Comparison of ENCODE assay signal across 8 cellular contexts in genomic region chr9:4987996-4988421, GRCh38. TPM values are rescaled to one million over a fixed set of nuclear protein-coding genes. Genes with fewer than 3 reads are reported as not detected.
DNase-seq lines count a peak whose midpoint lies in the region; ATAC-seq and TF ChIP-seq lines count a peak whose summit lies in the region.

No MANE protein-coding gene starts in this region.

- H3K36me3 ChIP-seq in IMR-90 (ENCODE audit: control insufficient read depth, insufficient read depth, low read length), result peaks cover 10% of the 10 kb centered on the region
- H3K36me3 ChIP-seq in OCI-LY7 (ENCODE audit: insufficient read depth, low read length), result peaks cover 12% of the 10 kb centered on the region

- no peak overlapping the region for H3K4me3 Mint-ChIP-seq in activated T-cell treated with anti-CD3 and anti-CD28 coated beads, Interleukin-2, amount 50 U/mL, for 72 hours

- no CpG with 5 or more reads among the region's 2 CpGs for WGBS in IMR-90 (ENCODE audit: extremely low coverage in 2 of 2, insufficient read length in 1 of 2), 2 experiments

- POLR2A ChIA-PET in IMR-90 (lab: Charles Lee; ENCODE audit: unreplicated experiment), result interaction anchor here (0.6 kb wide), 1 partner anchor 86 kb away, joined by 5 read pairs; no protein-coding TSS in a partner anchor
- POLR2A ChIA-PET in OCI-LY7 (lab: Charles Lee), result interaction anchor here (0.6 to 1.0 kb wide), 6 partner anchors 8 to 843 kb away, joined by 3 to 4 read pairs (median 3); no protein-coding TSS in a partner anchor

- H2BK20ac ChIP-seq in IMR-90 (ENCODE audit: low read depth, low read length), result peak overlapping the region; percentile 71; the same call in 1 of the 2 replicates

- H3K56ac ChIP-seq in IMR-90 (ENCODE audit: extremely low read depth, insufficient read depth, low read length), result no peak overlapping the region

- peaks cover 17 to 26% of the 10 kb centered on the region in 2 donors for H3K36me3 Mint-ChIP-seq in activated T-cell treated with anti-CD3 and anti-CD28 coated beads, Interleukin-2, amount 50 U/mL, for 72 hours (ENCODE audit: insufficient read depth in 2 of 2)

- 0 out of 2 replicates have a peak, but pooled peaks cover 2% of the 10 kb centered on the region for H3K9me1 ChIP-seq in IMR-90 (ENCODE audit: insufficient read depth, low read length)

- no peak overlapping the region for H3K18ac ChIP-seq in IMR-90 (ENCODE audit: low read depth, low read length)

- CTCF ChIA-PET in IMR-90 (lab: Yijun Ruan, JAX), result interaction anchor here (0.6 to 1.5 kb wide), 6 partner anchors 20 to 612 kb away, joined by 3 to 10 read pairs (median 4); no protein-coding TSS in a partner anchor
- CTCF ChIA-PET in OCI-LY7 (lab: Charles Lee; ENCODE audit: unreplicated experiment), result no interaction called here

- H3K79me2 ChIP-seq in OCI-LY7 (ENCODE audit: insufficient read depth, low read depth, low read length), result 0 out of 2 replicates have a peak, but pooled peaks cover 5% of the 10 kb centered on the region

- H2BK120ac ChIP-seq in IMR-90 (ENCODE audit: low read depth, low read length), result peak overlapping the region; percentile 8; the same call in 1 of the 2 replicates

- DNase-seq in DMS 273 (lab: John Stamatoyannopoulos, UW; ENCODE audit: unreplicated experiment), result peak; percentile 81
- peak; percentile 66 for DNase-seq in IMR-90
- peak; percentile 83 for DNase-seq in OCI-LY7 (ENCODE audit: low spot score)
- peak; percentile 60 to 69 for DNase-seq in activated T-cell treated with anti-CD3 and anti-CD28 coated beads, Interleukin-2, amount 50 U/mL, for 72 hours
- DNase-seq in germinal center (ENCODE audit: low spot score), result peak; percentile 57
- no peak for DNase-seq in retinal pigment epithelial cell (ENCODE audit: low read depth)

- H3K9me2 ChIP-seq in OCI-LY7 (ENCODE audit: insufficient read depth, low read length), result no peaks in the 10 kb centered on the region

- TF ChIP-seq CTCF in IMR-90 (conservative IDR thresholded peaks at IDR 0.05; ENCODE audit: low read depth, low read length), result peak; percentile 69
- TF ChIP-seq CTCF in OCI-LY7 (conservative IDR thresholded peaks at IDR 0.05; ENCODE audit: low read length), result peak; percentile 94
- peak; percentile 82 for TF ChIP-seq CTCF in retinal pigment epithelial cell (conservative IDR thresholded peaks at IDR 0.05; ENCODE audit: low read depth, low read length)

- no peak overlapping the region for H3K9ac ChIP-seq in IMR-90 (ENCODE audit: low read depth, low read length)

- peak overlapping the region; percentile 21 for H2BK5ac ChIP-seq in IMR-90 (ENCODE audit: low read depth, low read length, poor library complexity, severe bottlenecking)

- intact Hi-C loops in IMR-90 (cut with micrococcal nuclease) (loop anchor here (1.0 to 10.0 kb wide), 7 partner anchors 153 to 613 kb away; partner anchors contain the start of gene PLGRKT), OCI-LY7 (cut with micrococcal nuclease; ENCODE audit: unreplicated experiment) (loop anchor here (5.0 to 10.0 kb wide), 4 partner anchors 66 to 847 kb away; partner anchors contain the start of genes ERMP1 and RIC1)

- H4K20me1 ChIP-seq in IMR-90 (ENCODE audit: insufficient read depth, low read length), result no peaks in the 10 kb centered on the region
- no peaks in the 10 kb centered on the region for H4K20me1 ChIP-seq in OCI-LY7 (ENCODE audit: insufficient read depth, low read length)

- dilution Hi-C loops in IMR-90 (cut with HindIII; ENCODE audit: low sequenced_read_pairs, unreplicated experiment), result no loop called here

- H3K27me3 ChIP-seq in IMR-90 (ENCODE audit: control insufficient read depth, insufficient read depth, low read length), result no peaks in the 10 kb centered on the region

- no peak overlapping the region for H2BK15ac ChIP-seq in IMR-90 (ENCODE audit: low read depth, low read length)

- no peaks in the 10 kb centered on the region for H3K27me3 Mint-ChIP-seq in activated T-cell treated with anti-CD3 and anti-CD28 coated beads, Interleukin-2, amount 50 U/mL, for 72 hours (ENCODE audit: low read depth)

- no peak overlapping the region for H3K14ac ChIP-seq in IMR-90 (replicated peaks; ENCODE audit: low read depth, low read length)

- peak; percentile 73 for TF ChIP-seq RAD21 in IMR-90 (IDR thresholded peaks at IDR 0.05; ENCODE audit: low read length)

- H3K79me1 ChIP-seq in IMR-90 (ENCODE audit: low read depth in 1 of 2, low read length in 2 of 2), result peaks cover 24 to 45% of the 10 kb centered on the region in 2 experiments

- H3K27ac Mint-ChIP-seq in activated T-cell treated with anti-CD3 and anti-CD28 coated beads, Interleukin-2, amount 50 U/mL, for 72 hours, result no peak overlapping the region

- H4K8ac ChIP-seq in IMR-90 (ENCODE audit: low read depth in 2 of 2, low read length in 2 of 2), result no peak overlapping the region

- H3K4me2 ChIP-seq in IMR-90 (ENCODE audit: low read depth, low read length), result peak overlapping the region; percentile 60; the same call in 1 of the 2 replicates
- peak overlapping the region; percentile 27; the same call in 1 of the 2 replicates for H3K4me2 ChIP-seq in OCI-LY7 (ENCODE audit: low read length)

- no peak overlapping the region; the same call in 1 of the 2 replicates for H2AK5ac ChIP-seq in IMR-90 (ENCODE audit: low read depth, low read length)

- H3K4me1 Mint-ChIP-seq in activated T-cell treated with anti-CD3 and anti-CD28 coated beads, Interleukin-2, amount 50 U/mL, for 72 hours (ENCODE audit: low read depth), result peaks cover 35% of the 10 kb centered on the region

- no peak overlapping the region for H4K91ac ChIP-seq in IMR-90 (ENCODE audit: insufficient read depth, low read depth, low read length)

- no peak overlapping the region for H3K4me3 ChIP-seq in IMR-90 (ENCODE audit: insufficient read depth, low read depth, low read length)
- H3K4me3 ChIP-seq in OCI-LY7 (ENCODE audit: low read depth, low read length, poor library complexity, severe bottlenecking), result no peak overlapping the region
- H3K4me3 ChIP-seq in retinal pigment epithelial cell (ENCODE audit: low read length), result no peak overlapping the region

- peak overlapping the region; percentile 45 for H3K4ac ChIP-seq in IMR-90 (ENCODE audit: low read depth, low read length)

- 0 out of 2 replicates have a peak overlapping the region, but pooled peaks have one; percentile 58 for H3K23ac ChIP-seq in IMR-90 (ENCODE audit: low read depth, low read length)

- H2AK9ac ChIP-seq in IMR-90 (replicated peaks; ENCODE audit: low read depth, low read length, poor library complexity), result no peak overlapping the region

- H4K5ac ChIP-seq in IMR-90 (ENCODE audit: low read depth, low read length), result no peak overlapping the region

- ATAC-seq in IMR-90 (ENCODE audit: low read depth) (no peak), GM21528 (IDR thresholded peaks at IDR 0.05; ENCODE audit: low FRiP score, unreplicated experiment) (no peak), HG02884 (IDR thresholded peaks at IDR 0.05; ENCODE audit: unreplicated experiment) (no peak)
- no peak for ATAC-seq in activated T-cell treated with anti-CD3 and anti-CD28 coated beads, Interleukin-2, amount 50 U/mL, for 72 hours (replicated peaks in 1 of 2)

- H3K4me1 ChIP-seq in IMR-90 (ENCODE audit: control insufficient read depth, insufficient read depth, low read length) (0 out of 2 replicates have a peak, but pooled peaks cover 4% of the 10 kb centered on the region), OCI-LY7 (ENCODE audit: insufficient read depth, low read length, poor library complexity, severe bottlenecking) (peaks cover 31% of the 10 kb centered on the region)

- H2AFZ ChIP-seq in IMR-90 (replicated peaks; ENCODE audit: low read length, poor library complexity), result peak overlapping the region; percentile 38
- no peak overlapping the region for H2AFZ ChIP-seq in OCI-LY7 (ENCODE audit: low read length)

- no peak for TF ChIP-seq POLR2A in IMR-90 (IDR thresholded peaks at IDR 0.05; ENCODE audit: low read depth, low read length)

- H3K27ac ChIP-seq in IMR-90 (ENCODE audit: insufficient read depth, low read length), result no peak overlapping the region
- no peak overlapping the region for H3K27ac ChIP-seq in OCI-LY7 (ENCODE audit: low read depth, low read length, poor library complexity, severe bottlenecking)

- in situ Hi-C loops in IMR-90 (cut with MboI; ENCODE audit: low sequenced_read_pairs), result loop anchor here (5.0 to 10.0 kb wide), 3 partner anchors 63 to 597 kb away; no protein-coding TSS in a partner anchor

- H3K9me3 Mint-ChIP-seq in activated T-cell treated with anti-CD3 and anti-CD28 coated beads, Interleukin-2, amount 50 U/mL, for 72 hours, result peaks cover 0 to 1% of the 10 kb centered on the region in 2 donors

- no TSS peak for BruUV-seq in IMR-90 (replicated peaks; lab: Mats Ljungman, UMichigan)
- BruUV-seq in OCI-LY7 (replicated peaks; lab: Mats Ljungman, UMichigan), result no TSS peak

- H3K9me3 ChIP-seq in IMR-90 (ENCODE audit: control insufficient read depth, insufficient read depth, low read length) (peaks cover 6% of the 10 kb centered on the region), OCI-LY7 (ENCODE audit: low read length) (0 out of 2 replicates have a peak, but pooled peaks cover 2% of the 10 kb centered on the region)

TF ChIP-seq in IMR-90, 13 proteins besides CTCF, POLR2A, EP300 and RAD21:
- TF ChIP-seq RFX5 (IDR thresholded peaks at IDR 0.05; ENCODE audit: low read depth, low read length) (no peak), SMC3 (IDR thresholded peaks at IDR 0.05; ENCODE audit: low read depth, low read length) (peak; percentile 66), ELK1 (IDR thresholded peaks at IDR 0.05; ENCODE audit: borderline replicate concordance, low read depth, low read length) (no peak), CHD1 (IDR thresholded peaks at IDR 0.05; ENCODE audit: low read depth, low read length) (no peak)

RNA-seq across cellular contexts. Expression of gene JAK2, which starts 2.9 kb away (rescaled TPM):
- 6.1 and 7.2 TPM in 2 replicates for total RNA-seq in IMR-90 (2012; rRNA removed)
- polyA plus RNA-seq in IMR-90 (2012; rRNA removed), result 1.6 and 2.3 TPM in 2 replicates
- 0.31 and 0.57 TPM in 2 replicates for polyA plus RNA-seq in IMR-90 (2012; cell fraction: cytosol; rRNA removed)
- polyA plus RNA-seq in IMR-90 (2012; cell fraction: nucleus; rRNA removed; ENCODE audit: low replicate concordance), result 0.51 and 3.4 TPM in 2 replicates
- 3.7 and 4.4 TPM in 2 replicates for total RNA-seq in OCI-LY7 (2014; rRNA removed; shearing (Covaris generic))
- 11.4 and 12.5 TPM in 2 replicates for total RNA-seq in OCI-LY7 (2022)
- total RNA-seq in activated T-cell treated with anti-CD3 and anti-CD28 coated beads, Interleukin-2, amount 50 U/mL, for 72 hours, result 10 to 100 TPM; 30.3 to 31.9 TPM
